Comparison of ENCODE assay signal across 8 cellular contexts in the genomic region with DNA sequence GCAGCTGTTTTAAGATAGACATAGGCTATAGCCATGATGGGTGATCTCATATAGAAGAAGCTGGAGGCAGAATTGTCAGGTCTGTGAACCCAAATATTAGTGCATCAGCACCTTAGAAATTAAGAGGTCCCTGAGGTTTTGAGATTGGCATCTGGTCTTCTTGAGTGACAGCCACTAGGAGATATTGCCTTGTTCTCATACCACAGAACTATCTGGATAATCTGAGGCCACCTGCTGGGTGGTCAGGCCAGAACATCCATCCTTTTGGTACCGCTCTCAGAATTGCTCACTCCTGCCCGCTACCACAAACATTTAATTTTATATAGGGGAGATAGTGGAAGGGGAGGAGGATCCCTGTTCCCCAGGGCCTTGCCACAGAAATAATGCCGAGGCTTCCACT.
DNase-seq lines count a peak whose midpoint lies in the region; ATAC-seq lines count a peak whose summit lies in the region.

No MANE protein-coding gene starts in this region.

- DNase-seq in GM04504 (ENCODE audit: low read depth) (peak; percentile 11), astrocyte of the hippocampus (ENCODE audit: low read depth, low spot score) (peak; percentile 43), myocyte (ENCODE audit: low read depth) (peak; percentile 41), NCI-H1436 treated with DMSO at 0.1 percent for 48 hours (lab: John Stamatoyannopoulos, UW) (no peak), mucosa of gallbladder (ENCODE audit: low spot score) (no peak)
- no peak for DNase-seq in activated CD4-positive, alpha-beta T cell treated with anti-CD3 and anti-CD28 coated beads for 48 hours

- ATAC-seq in HG03108 (IDR thresholded peaks at IDR 0.05; ENCODE audit: unreplicated experiment) (peak; percentile 53), HG02610 (IDR thresholded peaks at IDR 0.05; ENCODE audit: unreplicated experiment) (no peak)

Comparison
In these comparisons a context has a peak if more than half of its experiments do, and no peak if none do; other contexts are left out.
1. DNase-seq: peak in GM04504 (single experiment), astrocyte of the hippocampus (single experiment) and myocyte (single experiment); none in NCI-H1436 treated with DMSO at 0.1 percent for 48 hours (single experiment), mucosa of gallbladder (single experiment) and activated CD4-positive, alpha-beta T cell treated with anti-CD3 and anti-CD28 coated beads for 48 hours (single experiment).